ENCODE assay signal across 20 cellular contexts in the genomic region with DNA sequence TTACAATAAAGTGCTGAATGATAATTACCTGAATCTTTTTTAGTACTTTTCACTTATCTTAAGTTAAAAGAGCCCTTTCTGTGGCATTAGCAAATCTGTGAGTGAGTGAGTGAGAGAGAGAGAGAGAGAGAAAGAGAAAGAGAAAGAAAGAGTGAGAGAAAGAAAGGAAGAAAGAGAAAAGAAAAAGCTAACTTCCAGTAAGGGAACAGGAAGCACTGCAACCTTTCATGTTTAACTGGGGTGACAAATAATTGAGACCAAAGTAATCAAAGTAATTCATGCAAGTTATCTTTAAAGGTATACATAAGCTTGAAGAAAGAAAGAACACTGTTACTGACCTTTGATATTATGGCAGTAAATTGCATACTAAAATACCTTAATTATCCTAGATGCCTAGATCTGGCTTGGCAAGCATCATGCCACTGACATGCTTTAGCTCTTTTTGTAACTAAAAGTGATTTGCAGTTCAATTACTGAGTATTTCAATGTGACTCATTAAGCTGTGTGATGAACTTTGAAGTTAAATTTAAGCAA. TPM values are rescaled to one million over a fixed set of nuclear protein-coding genes. Genes with fewer than 3 reads are reported as not detected.
DNase-seq lines count a peak whose midpoint lies in the region; ATAC-seq, FAIRE-seq and TF ChIP-seq lines count a peak whose summit lies in the region.
"Had no signal": no experiment of that assay in that cellular context is flagged by ENCODE, and none has a peak within 500 bp of the region (broad histone marks: within the 10 kb centered on the region; RNA-seq: fewer than 3 reads in every experiment).

No MANE protein-coding gene starts in this region.

- TF ChIP-seq CTCF in DND-41 (IDR thresholded peaks at IDR 0.05; ENCODE audit: borderline replicate concordance, extremely low read depth, low read length, poor library complexity, severe bottlenecking), result no peak
- TF ChIP-seq CTCF in activated CD8-positive, alpha-beta T cell treated with anti-CD3 and anti-CD28 coated beads for 36 hours (IDR thresholded peaks at IDR 0.05), result no peak
- no peak for TF ChIP-seq CTCF in keratinocyte (optimal IDR thresholded peaks at IDR 0.05 in 1 of 3, IDR thresholded peaks at IDR 0.05 in 1 of 3, conservative IDR thresholded peaks at IDR 0.05 in 1 of 3; ENCODE audit: extremely low read depth in 1 of 3, insufficient read depth in 2 of 3, low read length in 3 of 3)

- H3K27me3 ChIP-seq in CD4-positive, CD25-positive, alpha-beta regulatory T cell (ENCODE audit: control insufficient read depth, insufficient read depth, low read length), result no peaks in the 10 kb centered on the region
- no peaks in the 10 kb centered on the region for H3K27me3 ChIP-seq in DND-41 (ENCODE audit: insufficient read depth, low read length, poor library complexity)
- no peaks in the 10 kb centered on the region for H3K27me3 ChIP-seq in keratinocyte (ENCODE audit: control insufficient read depth, extremely low read depth, insufficient read depth, low read length)
- H3K27me3 ChIP-seq: testis had no signal

- H3K36me3 ChIP-seq in CD4-positive, CD25-positive, alpha-beta regulatory T cell (ENCODE audit: control insufficient read depth, insufficient read depth, low read length), result peaks cover 32% of the 10 kb centered on the region
- peaks cover 62% of the 10 kb centered on the region for H3K36me3 ChIP-seq in DND-41 (ENCODE audit: insufficient read depth, low read length)
- H3K36me3 ChIP-seq in keratinocyte (ENCODE audit: control insufficient read depth in 2 of 2, extremely low read depth in 1 of 2, insufficient read depth in 2 of 2, low read length in 2 of 2), result peaks cover 0 to 13% of the 10 kb centered on the region in 2 experiments

- no peak for DNase-seq in CD4-positive, CD25-positive, alpha-beta regulatory T cell
- DNase-seq in DND-41 (no peak), keratinocyte (ENCODE audit: low read depth, low spot score) (no peak), posterior vena cava (ENCODE audit: low spot score) (no peak)
- no peak for DNase-seq in activated CD8-positive, alpha-beta T cell treated with anti-CD3 and anti-CD28 coated beads for 36 hours
- no peak for DNase-seq in stimulated activated naive CD4-positive, alpha-beta T cell (lab: John Stamatoyannopoulos, UW)
- DNase-seq: activated CD4-positive, alpha-beta T cell treated with anti-CD3 and anti-CD28 coated beads, Interleukin-2, amount 50 U/mL, for 48 hours; activated effector memory CD4-positive, alpha-beta T cell treated with anti-CD3 and anti-CD28 coated beads, Interleukin-2, amount 50 U/mL, for 16 hours; DMS153; effector memory CD4-positive, alpha-beta T cell; hippocampal formation; MM.1S; NCI-H1930; NCI-H526; stimulated activated CD4-positive, alpha-beta T cell treated with anti-CD3 and anti-CD28 coated beads, Interleukin-2, amount 100 ng/mL, for 24 hours; testis had no signal

- no peak overlapping the region for H3K4me2 ChIP-seq in DND-41 (ENCODE audit: insufficient read depth, low read length)
- no peak overlapping the region for H3K4me2 ChIP-seq in keratinocyte (ENCODE audit: control insufficient read depth, extremely low read depth, insufficient read depth, low read depth, low read length)

- dilution Hi-C loops in keratinocyte (cut with MboI; ENCODE audit: extremely low pct_ligation_motif_present, low sequenced_read_pairs), result no loop called here

- no peak overlapping the region for H3K9ac ChIP-seq in DND-41 (ENCODE audit: low read depth, low read length)
- no peak overlapping the region for H3K9ac ChIP-seq in keratinocyte (ENCODE audit: control insufficient read depth, extremely low read depth, insufficient read depth, low read length)

- H3K9me1 ChIP-seq in keratinocyte (ENCODE audit: control insufficient read depth, extremely low read depth, insufficient read depth, low read length), result no peaks in the 10 kb centered on the region

- POLR2A ChIA-PET in activated CD8-positive, alpha-beta T cell treated with anti-CD3 and anti-CD28 coated beads for 36 hours (lab: Charles Lee), result interaction anchor here (1.1 kb wide), 1 partner anchor 21 kb away, joined by 4 read pairs; no protein-coding TSS in a partner anchor

- peaks cover 19% of the 10 kb centered on the region; the same call in 1 of the 2 replicates for H4K20me1 ChIP-seq in DND-41 (ENCODE audit: insufficient read depth, low read length)
- H4K20me1 ChIP-seq in keratinocyte (ENCODE audit: control insufficient read depth, extremely low read depth, insufficient read depth, low read length), result no peaks in the 10 kb centered on the region

- peak overlapping the region in 1 of 4 donors; percentile 13 for H3K4me3 Mint-ChIP-seq in CD4-positive, CD25-positive, alpha-beta regulatory T cell
- peak overlapping the region; percentile 1 for H3K4me3 Mint-ChIP-seq in activated CD8-positive, alpha-beta T cell treated with anti-CD3 and anti-CD28 coated beads for 36 hours

- intact Hi-C loops in activated CD8-positive, alpha-beta T cell treated with anti-CD3 and anti-CD28 coated beads for 36 hours (cut with micrococcal nuclease), result no loop called here
- intact Hi-C loops in posterior vena cava (cut with DNase I), result no loop called here

- CTCF ChIA-PET in activated CD8-positive, alpha-beta T cell treated with anti-CD3 and anti-CD28 coated beads for 36 hours (lab: Charles Lee), result interaction anchor here (0.5 to 2.2 kb wide), 3 partner anchors 13 to 454 kb away, joined by 4 to 6 read pairs (median 6); no protein-coding TSS in a partner anchor

- peak overlapping the region; percentile 11 for H3K4me3 ChIP-seq in CD4-positive, CD25-positive, alpha-beta regulatory T cell (ENCODE audit: low read depth, low read length)
- H3K4me3 ChIP-seq in DND-41 (ENCODE audit: low read depth in 1 of 2, low read length in 2 of 2) (no peak overlapping the region), keratinocyte (ENCODE audit: control insufficient read depth in 2 of 3, extremely low read depth in 1 of 3, insufficient read depth in 2 of 3, low read depth in 1 of 3, low read length in 3 of 3) (no peak overlapping the region)
- H3K4me3 ChIP-seq: testis had no signal

- peak; percentile 17 for FAIRE-seq in keratinocyte (lab: Jason Lieb, UNC)
- FAIRE-seq: bronchial epithelial cell had no signal

- peaks cover 22% of the 10 kb centered on the region for H3K79me2 ChIP-seq in DND-41 (ENCODE audit: insufficient read depth, low read length)
- peaks cover 17% of the 10 kb centered on the region for H3K79me2 ChIP-seq in keratinocyte (ENCODE audit: control insufficient read depth, insufficient read depth, low read length)

- H2AFZ ChIP-seq in DND-41 (ENCODE audit: low read depth, low read length) (no peak overlapping the region), keratinocyte (ENCODE audit: control insufficient read depth, low read length) (no peak overlapping the region)

- H3K4me1 ChIP-seq in CD4-positive, CD25-positive, alpha-beta regulatory T cell (ENCODE audit: control insufficient read depth, insufficient read depth, low read length, poor library complexity, severe bottlenecking), result peaks cover 21% of the 10 kb centered on the region
- H3K4me1 ChIP-seq in DND-41 (ENCODE audit: insufficient read depth, low read length) (no peaks in the 10 kb centered on the region), keratinocyte (ENCODE audit: control insufficient read depth, extremely low read depth, insufficient read depth, low read length) (no peaks in the 10 kb centered on the region)
- H3K4me1 ChIP-seq: testis had no signal

- H3K27me3 Mint-ChIP-seq in CD4-positive, CD25-positive, alpha-beta regulatory T cell, result no peaks in the 10 kb centered on the region
- H3K27me3 Mint-ChIP-seq in activated CD8-positive, alpha-beta T cell treated with anti-CD3 and anti-CD28 coated beads for 36 hours, result no peaks in the 10 kb centered on the region

- no peaks in the 10 kb centered on the region for H3K9me3 ChIP-seq in CD4-positive, CD25-positive, alpha-beta regulatory T cell (ENCODE audit: control insufficient read depth in 2 of 2, low read length in 2 of 2)
- H3K9me3 ChIP-seq in DND-41 (ENCODE audit: insufficient read depth, low read length, severe bottlenecking) (no peaks in the 10 kb centered on the region), keratinocyte (ENCODE audit: control insufficient read depth, low read depth, low read length) (no peaks in the 10 kb centered on the region)
- H3K9me3 ChIP-seq: testis had no signal

- H3K27ac Mint-ChIP-seq in CD4-positive, CD25-positive, alpha-beta regulatory T cell, result peak overlapping the region in 2 of 3 donors; percentile 31 to 78
- peak overlapping the region; percentile 63 for H3K27ac Mint-ChIP-seq in activated CD8-positive, alpha-beta T cell treated with anti-CD3 and anti-CD28 coated beads for 36 hours

- peaks cover 24% of the 10 kb centered on the region for H3K36me3 Mint-ChIP-seq in CD4-positive, CD25-positive, alpha-beta regulatory T cell
- peaks cover 45% of the 10 kb centered on the region for H3K36me3 Mint-ChIP-seq in activated CD8-positive, alpha-beta T cell treated with anti-CD3 and anti-CD28 coated beads for 36 hours (ENCODE audit: low read depth)

- H3K4me1 Mint-ChIP-seq in CD4-positive, CD25-positive, alpha-beta regulatory T cell, result peaks cover 18 to 45% (median 35%) of the 10 kb centered on the region in 4 donors
- H3K4me1 Mint-ChIP-seq in activated CD8-positive, alpha-beta T cell treated with anti-CD3 and anti-CD28 coated beads for 36 hours (ENCODE audit: low read depth), result peaks cover 36% of the 10 kb centered on the region

- ATAC-seq in CD4-positive, CD25-positive, alpha-beta regulatory T cell (ENCODE audit: low read depth in 2 of 2), result no peak
- ATAC-seq in DND-41 (ENCODE audit: insufficient read depth, low read depth) (peak; percentile 48; the same call in 1 of the 3 replicates), GM21360 (IDR thresholded peaks at IDR 0.05; ENCODE audit: unreplicated experiment) (no peak), GM18870 (IDR thresholded peaks at IDR 0.05; ENCODE audit: unreplicated experiment) (no peak)
- ATAC-seq in activated CD8-positive, alpha-beta T cell treated with anti-CD3 and anti-CD28 coated beads for 36 hours, result peak; percentile 60
- ATAC-seq: sciatic nerve had no signal

- H3K9me3 Mint-ChIP-seq in CD4-positive, CD25-positive, alpha-beta regulatory T cell, result no peaks in the 10 kb centered on the region
- H3K9me3 Mint-ChIP-seq in activated CD8-positive, alpha-beta T cell treated with anti-CD3 and anti-CD28 coated beads for 36 hours, result no peaks in the 10 kb centered on the region

- no peak overlapping the region for H3K27ac ChIP-seq in CD4-positive, CD25-positive, alpha-beta regulatory T cell (ENCODE audit: insufficient read depth, low read length, poor library complexity, severe bottlenecking)
- H3K27ac ChIP-seq in DND-41 (ENCODE audit: low read length), result no peak overlapping the region
- no peak overlapping the region for H3K27ac ChIP-seq in keratinocyte (ENCODE audit: control insufficient read depth, insufficient read depth, low read length)
- H3K27ac ChIP-seq: testis had no signal

RNA-seq across cellular contexts. Expression of a gene that starts 21.7 kb away (rescaled TPM):
- 40.1 TPM for total RNA-seq in CD4-positive, CD25-positive, alpha-beta regulatory T cell
- 1 to 10 TPM in 3 of 4 donors, under 1 TPM in 1; 0.65 to 3.8 (median 3.1) TPM for polyA plus RNA-seq in CD4-positive, CD25-positive, alpha-beta regulatory T cell
- total RNA-seq in activated CD8-positive, alpha-beta T cell treated with anti-CD3 and anti-CD28 coated beads for 36 hours, result 10 to 100 TPM; 16.6 to 16.7 TPM
- polyA plus RNA-seq in keratinocyte, result 9.5 to 11.9 TPM (median 9.8 TPM) in 3 replicates
- 14.3 TPM for polyA plus RNA-seq in keratinocyte (2011; ENCODE audit: low read depth)
- 4.5 and 10.8 TPM in 2 replicates for polyA plus RNA-seq in keratinocyte (2011; cell fraction: cytosol; rRNA removed)
- 10.9 and 15.3 TPM in 2 replicates for polyA plus RNA-seq in keratinocyte (2011; cell fraction: nucleus; rRNA removed)
- polyA plus RNA-seq in keratinocyte (2012; ENCODE audit: low replicate concordance), result 9.0 and 15.6 TPM in 2 replicates
- 5.2 to 22.2 TPM (median 14.7 TPM) in 3 replicates for polyA minus RNA-seq in keratinocyte
- 10.4 TPM for polyA minus RNA-seq in keratinocyte (2011; cell fraction: cytosol; rRNA and poly(A)+ RNA removed)
- polyA minus RNA-seq in keratinocyte (2011; cell fraction: nucleus; rRNA and poly(A)+ RNA removed), result 13.4 and 24.6 TPM in 2 replicates
- 10 to 100 TPM; 25.6 to 32.8 TPM for total RNA-seq in posterior vena cava

Comparison
In these comparisons a context has a peak if more than half of its experiments do, and no peak if none do; other contexts are left out.
1. ATAC-seq: peak in DND-41 (single experiment) and activated CD8-positive, alpha-beta T cell treated with anti-CD3 and anti-CD28 coated beads for 36 hours (single experiment); none in CD4-positive, CD25-positive, alpha-beta regulatory T cell (0 of 2), GM21360 (single experiment) and GM18870 (single experiment).